1 cellular context compared by ENCODE assay signal in the genomic region with DNA sequence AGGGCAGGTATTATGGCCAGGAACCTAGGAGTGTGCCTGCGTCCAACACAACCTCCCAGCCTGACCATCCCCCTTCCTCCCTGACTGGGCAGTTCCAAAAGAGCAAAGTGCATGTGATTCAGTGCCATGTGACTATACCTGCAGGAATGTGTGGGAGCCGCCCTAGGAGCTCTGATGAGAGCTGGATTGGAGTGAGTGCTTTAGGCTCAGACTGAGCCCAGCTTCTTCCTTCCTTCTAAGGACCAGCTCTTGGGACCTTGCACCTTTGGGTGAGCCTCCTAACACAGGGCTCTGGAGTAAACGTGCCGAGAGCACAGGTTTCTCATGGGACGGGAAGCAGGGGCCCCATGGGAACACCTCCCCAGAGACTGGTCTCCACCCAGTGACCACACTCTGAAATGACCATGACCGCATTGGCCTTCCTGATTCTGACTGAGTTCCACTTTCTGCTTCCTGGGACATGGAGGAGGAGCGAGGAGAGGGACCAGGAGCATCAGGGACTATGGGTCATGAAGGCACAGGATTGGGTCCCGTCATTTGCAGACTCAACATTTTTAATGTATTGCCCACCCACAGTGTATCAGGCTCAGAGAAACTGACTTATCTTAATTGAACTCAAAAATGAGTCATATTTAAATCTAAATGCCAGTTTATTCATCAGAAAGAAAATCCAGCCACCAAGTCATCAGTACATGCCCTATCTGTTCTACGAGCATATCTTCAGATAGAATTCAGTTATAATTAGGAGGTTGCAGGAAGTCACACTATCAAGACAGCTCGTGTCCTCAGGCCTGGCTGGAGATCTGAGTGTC.
A peak's percentile ranks its signal among the peaks of the same experiment; 100 is the strongest.
TF ChIP-seq lines count a peak whose summit lies in the region.

No MANE protein-coding gene starts in this region.

TF ChIP-seq in HCT116, 20 proteins besides CTCF, POLR2A, EP300 and RAD21 (continued from another document):
- no peak for TF ChIP-seq ZFX (IDR thresholded peaks at IDR 0.05)
- TF ChIP-seq, protein P1, sequence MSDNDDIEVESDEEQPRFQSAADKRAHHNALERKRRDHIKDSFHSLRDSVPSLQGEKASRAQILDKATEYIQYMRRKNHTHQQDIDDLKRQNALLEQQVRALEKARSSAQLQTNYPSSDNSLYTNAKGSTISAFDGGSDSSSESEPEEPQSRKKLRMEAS (IDR thresholded peaks at IDR 0.05) = peak; percentile 85
